ENCODE assay signal across 39 cellular contexts in the genomic region with DNA sequence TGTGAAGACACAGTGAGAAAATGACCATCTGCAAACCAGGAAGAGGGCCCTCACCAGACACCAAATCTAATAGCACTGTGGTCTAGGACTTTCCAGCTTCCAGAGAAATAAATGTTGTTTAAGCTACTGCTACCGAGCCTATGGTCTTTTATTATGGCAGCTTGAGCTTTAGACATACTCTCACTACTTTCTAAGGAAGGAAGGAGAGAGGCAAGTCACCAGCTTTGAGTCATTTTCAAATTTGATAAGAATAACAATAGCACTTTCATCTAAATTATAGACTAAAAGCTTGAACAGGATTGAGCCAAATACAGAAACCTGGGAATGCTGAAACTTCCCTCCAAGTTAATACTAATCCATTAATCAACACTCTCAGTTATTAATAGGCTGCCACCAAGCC.
"Had no signal": no experiment of that assay in that cellular context is flagged by ENCODE, and none has a peak within 500 bp of the region (broad histone marks: within the 10 kb centered on the region; RNA-seq: fewer than 3 reads in every experiment).

No MANE protein-coding gene starts in this region.

- H3K9me3 ChIP-seq: adrenal gland, ascending aorta, body of pancreas, breast epithelium had no signal

- H3K27me3 Mint-ChIP-seq: activated naive CD4-positive, alpha-beta T cell treated with anti-CD3 and anti-CD28 coated beads, Interleukin-2, amount 10 ng/mL, durations not matched to agents 7 days and 5 days; activated naive CD4-positive, alpha-beta T cell treated with anti-CD3 and anti-CD28 coated beads, Interleukin-2, amount 50 U/mL, for 24 hours; activated naive CD8-positive, alpha-beta T cell treated with anti-CD3 and anti-CD28 coated beads for 36 hours; activated naive CD8-positive, alpha-beta T cell treated with anti-CD3 and anti-CD28 coated beads, Interleukin-2, amount 10 ng/mL, durations not matched to agents 7 days and 5 days; activated T-cell treated with anti-CD3 and anti-CD28 coated beads, Interleukin-2, amount 50 U/mL, for 24 hours; activated T-helper 17 cell treated with anti-CD3 and anti-CD28 coated beads, Interleukin-2, amount 50 U/mL, for 72 hours; brain; central memory CD8-positive, alpha-beta T cell had no signal

- FAIRE-seq: astrocyte, bronchial epithelial cell had no signal

- H3K27ac Mint-ChIP-seq: activated naive CD4-positive, alpha-beta T cell treated with anti-CD3 and anti-CD28 coated beads for 36 hours; activated naive CD4-positive, alpha-beta T cell treated with anti-CD3 and anti-CD28 coated beads, Interleukin-2, amount 10 ng/mL, durations not matched to agents 7 days and 5 days; activated naive CD4-positive, alpha-beta T cell treated with anti-CD3 and anti-CD28 coated beads, Interleukin-2, amount 50 U/mL, for 24 hours; activated naive CD4-positive, alpha-beta T cell treated with anti-CD3 and anti-CD28 coated beads, Interleukin-2, amount 50 U/mL, for 72 hours; activated naive CD8-positive, alpha-beta T cell; activated naive CD8-positive, alpha-beta T cell treated with anti-CD3 and anti-CD28 coated beads for 36 hours; activated naive CD8-positive, alpha-beta T cell treated with anti-CD3 and anti-CD28 coated beads, Interleukin-2, amount 10 ng/mL, durations not matched to agents 7 days and 5 days; activated naive CD8-positive, alpha-beta T cell treated with anti-CD3 and anti-CD28 coated beads, Interleukin-2, amount 50 U/mL, for 24 hours; activated T-cell treated with anti-CD3 and anti-CD28 coated beads, Interleukin-2, amount 50 U/mL, for 24 hours; activated T-cell treated with anti-CD3 and anti-CD28 coated beads, Interleukin-2, amount 50 U/mL, for 72 hours; activated T-helper 1 cell treated with anti-CD3 and anti-CD28 coated beads, Interleukin-12 subunit alpha, Interleukin-12 subunit beta, Interleukin-2, Interleukin-4 antibody, amounts not matched to agents 30 ng/mL and 10 ng/mL and 1 ng/mL, durations not matched to agents 14 hours and 24 hours and 36 hours; activated T-helper 17 cell treated with anti-CD3 and anti-CD28 coated beads, Interleukin-2, amount 50 U/mL, for 72 hours; activated T-helper 2 cell treated with anti-CD3 and anti-CD28 coated beads, Interferon-gamma antibody, Interleukin-2, Interleukin-4, amounts not matched to agents 10 μg/mL and 5 μg/mL and 100 μg/mL, durations not matched to agents 14 hours and 24 hours and 36 hours; brain had no signal

- DNase-seq: activated effector memory CD4-positive, alpha-beta T cell treated with anti-CD3 and anti-CD28 coated beads, Interleukin-2, amount 50 U/mL, for 16 hours; activated effector memory CD4-positive, alpha-beta T cell treated with Interleukin-2 at 50 U/mL for 16 hours; activated gamma-delta T cell; activated gamma-delta T cell treated with Interleukin-2 at 50 U/mL for 16 hours; activated naive CD4-positive, alpha-beta T cell; activated naive CD4-positive, alpha-beta T cell treated with anti-CD3 and anti-CD28 coated beads for 36 hours; activated naive CD4-positive, alpha-beta T cell treated with anti-CD3 and anti-CD28 coated beads, Interleukin-2, amount 10 ng/mL, durations not matched to agents 7 days and 5 days; activated naive CD4-positive, alpha-beta T cell treated with anti-CD3 and anti-CD28 coated beads, Interleukin-2, amount 50 U/mL, for 16 hours; activated naive CD4-positive, alpha-beta T cell treated with Interleukin-2 at 50 U/mL for 16 hours; activated naive CD8-positive, alpha-beta T cell treated with anti-CD3 and anti-CD28 coated beads for 36 hours; activated naive CD8-positive, alpha-beta T cell treated with anti-CD3 and anti-CD28 coated beads, Interleukin-2, amount 10 ng/mL, durations not matched to agents 7 days and 5 days; activated naive CD8-positive, alpha-beta T cell treated with anti-CD3 and anti-CD28 coated beads, Interleukin-2, amount 50 U/mL, for 24 hours; activated T-cell treated with anti-CD3 and anti-CD28 coated beads, Interleukin-2, amount 50 U/mL, for 1 hour; activated T-cell treated with anti-CD3 and anti-CD28 coated beads, Interleukin-2, amount 50 U/mL, for 24 hours; activated T-cell treated with anti-CD3 and anti-CD28 coated beads, Interleukin-2, amount 50 U/mL, for 4 hours; activated T-cell treated with anti-CD3 and anti-CD28 coated beads, Interleukin-2, amount 50 U/mL, for 48 hours; activated T-cell treated with anti-CD3 and anti-CD28 coated beads, Interleukin-2, amount 50 U/mL, for 72 hours; amniotic stem cell; amygdala; anterior cingulate cortex; aorta; body of pancreas; brain microvascular endothelial cell; central memory CD4-positive, alpha-beta T cell; cerebellar nuclear complex had no signal

- H3K27me3 ChIP-seq: adrenal gland, ascending aorta, body of pancreas, brain microvascular endothelial cell, breast epithelium, cardiac muscle cell had no signal

- H3K4me1 Mint-ChIP-seq: activated naive CD4-positive, alpha-beta T cell treated with anti-CD3 and anti-CD28 coated beads, Interleukin-2, amount 10 ng/mL, durations not matched to agents 7 days and 5 days; activated naive CD4-positive, alpha-beta T cell treated with anti-CD3 and anti-CD28 coated beads, Interleukin-2, amount 50 U/mL, for 24 hours; activated naive CD8-positive, alpha-beta T cell treated with anti-CD3 and anti-CD28 coated beads for 36 hours; activated naive CD8-positive, alpha-beta T cell treated with anti-CD3 and anti-CD28 coated beads, Interleukin-2, amount 10 ng/mL, durations not matched to agents 7 days and 5 days; activated naive CD8-positive, alpha-beta T cell treated with anti-CD3 and anti-CD28 coated beads, Interleukin-2, amount 50 U/mL, for 24 hours; activated T-helper 17 cell treated with anti-CD3 and anti-CD28 coated beads, Interleukin-2, amount 50 U/mL, for 72 hours; brain; central memory CD8-positive, alpha-beta T cell had no signal

- H3K4me3 ChIP-seq: adrenal gland, ascending aorta, body of pancreas, breast epithelium, cardiac muscle cell had no signal

- H3K27ac ChIP-seq: adrenal gland, ascending aorta, body of pancreas, brain microvascular endothelial cell, breast epithelium, cardiac muscle cell had no signal

- H3K4me3 Mint-ChIP-seq: activated naive CD4-positive, alpha-beta T cell treated with anti-CD3 and anti-CD28 coated beads for 36 hours; activated naive CD4-positive, alpha-beta T cell treated with anti-CD3 and anti-CD28 coated beads, Interleukin-2, amount 10 ng/mL, durations not matched to agents 7 days and 5 days; activated naive CD4-positive, alpha-beta T cell treated with anti-CD3 and anti-CD28 coated beads, Interleukin-2, amount 50 U/mL, for 24 hours; activated naive CD8-positive, alpha-beta T cell; activated naive CD8-positive, alpha-beta T cell treated with anti-CD3 and anti-CD28 coated beads for 36 hours; activated naive CD8-positive, alpha-beta T cell treated with anti-CD3 and anti-CD28 coated beads, Interleukin-2, amount 10 ng/mL, durations not matched to agents 7 days and 5 days; activated naive CD8-positive, alpha-beta T cell treated with anti-CD3 and anti-CD28 coated beads, Interleukin-2, amount 50 U/mL, for 24 hours; activated T-cell treated with anti-CD3 and anti-CD28 coated beads, Interleukin-2, amount 50 U/mL, for 24 hours; activated T-cell treated with anti-CD3 and anti-CD28 coated beads, Interleukin-2, amount 50 U/mL, for 4 hours; activated T-cell treated with anti-CD3 and anti-CD28 coated beads, Interleukin-2, amount 50 U/mL, for 72 hours; activated T-helper 1 cell treated with anti-CD3 and anti-CD28 coated beads, Interleukin-12 subunit alpha, Interleukin-12 subunit beta, Interleukin-2, Interleukin-4 antibody, amounts not matched to agents 30 ng/mL and 10 ng/mL and 1 ng/mL, durations not matched to agents 14 hours and 24 hours and 36 hours; activated T-helper 17 cell treated with anti-CD3 and anti-CD28 coated beads, Interleukin-2, amount 50 U/mL, for 72 hours; brain; central memory CD8-positive, alpha-beta T cell had no signal

- H3K36me3 ChIP-seq: adrenal gland, ascending aorta, brain microvascular endothelial cell, breast epithelium, cardiac muscle cell had no signal

- H3K4me1 ChIP-seq: adrenal gland, ascending aorta, breast epithelium had no signal

- H3K9me3 Mint-ChIP-seq: activated naive CD4-positive, alpha-beta T cell treated with anti-CD3 and anti-CD28 coated beads for 36 hours; activated naive CD4-positive, alpha-beta T cell treated with anti-CD3 and anti-CD28 coated beads, Interleukin-2, amount 10 ng/mL, durations not matched to agents 7 days and 5 days; activated naive CD4-positive, alpha-beta T cell treated with anti-CD3 and anti-CD28 coated beads, Interleukin-2, amount 50 U/mL, for 24 hours; activated naive CD8-positive, alpha-beta T cell treated with anti-CD3 and anti-CD28 coated beads, Interleukin-2, amount 10 ng/mL, durations not matched to agents 7 days and 5 days; activated T-cell treated with anti-CD3 and anti-CD28 coated beads, Interleukin-2, amount 50 U/mL, for 24 hours; activated T-helper 1 cell treated with anti-CD3 and anti-CD28 coated beads, Interleukin-12 subunit alpha, Interleukin-12 subunit beta, Interleukin-2, Interleukin-4 antibody, amounts not matched to agents 30 ng/mL and 10 ng/mL and 1 ng/mL, durations not matched to agents 14 hours and 24 hours and 36 hours; activated T-helper 2 cell treated with anti-CD3 and anti-CD28 coated beads, Interferon-gamma antibody, Interleukin-2, Interleukin-4, amounts not matched to agents 10 μg/mL and 5 μg/mL and 100 μg/mL, durations not matched to agents 14 hours and 24 hours and 36 hours; brain had no signal

- H3K36me3 Mint-ChIP-seq: activated naive CD4-positive, alpha-beta T cell treated with anti-CD3 and anti-CD28 coated beads, Interleukin-2, amount 10 ng/mL, durations not matched to agents 7 days and 5 days; activated naive CD4-positive, alpha-beta T cell treated with anti-CD3 and anti-CD28 coated beads, Interleukin-2, amount 50 U/mL, for 24 hours; activated naive CD4-positive, alpha-beta T cell treated with anti-CD3 and anti-CD28 coated beads, Interleukin-2, amount 50 U/mL, for 72 hours; activated naive CD8-positive, alpha-beta T cell; activated naive CD8-positive, alpha-beta T cell treated with anti-CD3 and anti-CD28 coated beads for 36 hours; activated naive CD8-positive, alpha-beta T cell treated with anti-CD3 and anti-CD28 coated beads, Interleukin-2, amount 10 ng/mL, durations not matched to agents 7 days and 5 days; brain had no signal
